Comparison of ENCODE assay signal across 23 cellular contexts in genomic region chr11:57344826-57345225, GRCh38. TPM values are rescaled to one million over a fixed set of nuclear protein-coding genes. Genes with fewer than 3 reads are reported as not detected.
DNase-seq lines count a peak whose midpoint lies in the region; ATAC-seq and TF ChIP-seq lines count a peak whose summit lies in the region.
"Had no signal": no experiment of that assay in that cellular context is flagged by ENCODE, and none has a peak within 500 bp of the region (broad histone marks: within the 10 kb centered on the region; RNA-seq: fewer than 3 reads in every experiment).

No MANE protein-coding gene starts in this region.

- H2AFZ ChIP-seq in GM23248 (peak overlapping the region; percentile 80), PC-3 (ENCODE audit: low read length) (peak overlapping the region; percentile 88)

- H3K9me3 Mint-ChIP-seq in glutamatergic neuron (ENCODE audit: unreplicated experiment) = peaks cover 13% of the 10 kb centered on the region
- H3K9me3 Mint-ChIP-seq: activated naive CD4-positive, alpha-beta T cell treated with anti-CD3 and anti-CD28 coated beads, Interleukin-2, amount 50 U/mL, for 72 hours; effector memory CD8-positive, alpha-beta T cell had no signal

- no peaks in the 10 kb centered on the region for H3K4me1 ChIP-seq in GM23248 (ENCODE audit: insufficient read depth)
- no peaks in the 10 kb centered on the region for H3K4me1 ChIP-seq in PC-3 (ENCODE audit: insufficient read depth, low read length)
- peaks cover 0 to 12% (median 7%) of the 10 kb centered on the region in 6 donors for H3K4me1 ChIP-seq in spleen

- H3K27me3 ChIP-seq in GM23248 (replicated peaks; ENCODE audit: insufficient read depth) (no peaks in the 10 kb centered on the region), PC-3 (ENCODE audit: low read length) (no peaks in the 10 kb centered on the region), spleen (replicated peaks in 1 of 7) (no peaks in the 10 kb centered on the region)
- H3K27me3 ChIP-seq: MG63, Peyer's patch had no signal

- H4K20me1 ChIP-seq in GM23248 (ENCODE audit: insufficient read depth) (no peaks in the 10 kb centered on the region), PC-3 (ENCODE audit: low read length) (no peaks in the 10 kb centered on the region)

- WGBS in GM23248 (ENCODE audit: low coverage in 1 of 2, low lambda C conversion rate in 2 of 2, missing lambda C conversion rate in 2 of 2), 2 experiments = 78 to 85% methylated on average over 10 of the region's 10 CpGs
- 89 to 93% (median 93%) methylated on average over 10 of the region's 10 CpGs for WGBS in spleen, 5 donors

- no peak overlapping the region for H3K4me3 ChIP-seq in GM23248
- H3K4me3 ChIP-seq in PC-3 (ENCODE audit: low read length) = no peak overlapping the region
- no peak overlapping the region for H3K4me3 ChIP-seq in spleen
- H3K4me3 ChIP-seq: left ventricle myocardium inferior, MG63, Peyer's patch, tibial artery had no signal

- peaks cover 36% of the 10 kb centered on the region for H3K4me1 Mint-ChIP-seq in glutamatergic neuron (ENCODE audit: low read depth, unreplicated experiment)

- DNase-seq in GM23248 = no peak
- no peak for DNase-seq in PC-3
- DNase-seq in glutamatergic neuron = no peak
- peak; percentile 69 for DNase-seq in spleen
- no peak for DNase-seq in activated CD4-positive, alpha-beta T cell treated with anti-CD3 and anti-CD28 coated beads for 48 hours
- no peak for DNase-seq in NCI-H526 treated with DMSO at 0.1 percent for 48 hours (lab: John Stamatoyannopoulos, UW)
- no peak for DNase-seq in DMS79 (lab: John Stamatoyannopoulos, UW)
- DNase-seq: activated CD4-positive, alpha-beta T cell treated with anti-CD3 and anti-CD28 coated beads for 4 hours; COR-L47; cortex of kidney; effector memory CD8-positive, alpha-beta T cell; left ventricle myocardium inferior; SIG-M5; stimulated activated CD4-positive, alpha-beta T cell treated with anti-CD3 and anti-CD28 coated beads, Interleukin-4, amount 100 ng/mL, for 24 hours; T-helper 9 cell had no signal

- TF ChIP-seq CTCF in PC-3 (conservative IDR thresholded peaks at IDR 0.05; ENCODE audit: low read depth, low read length) (no peak), glutamatergic neuron (IDR thresholded peaks at IDR 0.05; ENCODE audit: partially characterized antibody, unreplicated experiment) (no peak), spleen (IDR thresholded peaks at IDR 0.05 in 8 of 11, conservative IDR thresholded peaks at IDR 0.05 in 3 of 11) (no peak)

- H3K9me3 ChIP-seq in GM23248 (ENCODE audit: low read depth) (no peaks in the 10 kb centered on the region), PC-3 (ENCODE audit: low read length) (no peaks in the 10 kb centered on the region), spleen (no peaks in the 10 kb centered on the region)
- H3K9me3 ChIP-seq: left ventricle myocardium inferior, MG63, Peyer's patch, tibial artery had no signal

- ATAC-seq in PC-3 = no peak

- no TSS peak for BruUV-seq in PC-3 (replicated peaks; lab: Mats Ljungman, UMichigan)

- no peak overlapping the region for H3K4me2 ChIP-seq in GM23248 (ENCODE audit: unreplicated experiment)
- H3K4me2 ChIP-seq in PC-3 (ENCODE audit: low read length) = no peak overlapping the region

- peak overlapping the region; percentile 72 for H3K4me3 Mint-ChIP-seq in glutamatergic neuron (ENCODE audit: unreplicated experiment)
- H3K4me3 Mint-ChIP-seq: effector memory CD8-positive, alpha-beta T cell had no signal

- no peak overlapping the region for H3K27ac Mint-ChIP-seq in glutamatergic neuron (ENCODE audit: unreplicated experiment)
- H3K27ac Mint-ChIP-seq: activated naive CD4-positive, alpha-beta T cell treated with anti-CD3 and anti-CD28 coated beads, Interleukin-2, amount 50 U/mL, for 72 hours; effector memory CD8-positive, alpha-beta T cell had no signal

- H3K36me3 ChIP-seq in GM23248 (ENCODE audit: low read depth) = no peaks in the 10 kb centered on the region
- no peaks in the 10 kb centered on the region for H3K36me3 ChIP-seq in PC-3 (ENCODE audit: low read depth, low read length)
- no peaks in the 10 kb centered on the region for H3K36me3 ChIP-seq in spleen
- H3K36me3 ChIP-seq: left ventricle myocardium inferior, MG63, Peyer's patch, tibial artery had no signal

- in situ Hi-C loops in GM23248 (cut with MboI) = no loop called here

- CTCF ChIA-PET in PC-3 (lab: Charles Lee) = no interaction called here

- POLR2A ChIA-PET in PC-3 (lab: Charles Lee; ENCODE audit: unreplicated experiment) = no interaction called here

- no peaks in the 10 kb centered on the region for H3K79me2 ChIP-seq in GM23248 (ENCODE audit: insufficient read depth)
- H3K79me2 ChIP-seq in PC-3 (ENCODE audit: low read length) = no peaks in the 10 kb centered on the region

- no peak for TF ChIP-seq POLR2A in spleen (IDR thresholded peaks at IDR 0.05)

- H3K27ac ChIP-seq in GM23248 (no peak overlapping the region), PC-3 (ENCODE audit: low read length) (no peak overlapping the region), spleen (no peak overlapping the region)
- H3K27ac ChIP-seq: left ventricle myocardium inferior, Peyer's patch, tibial artery had no signal

- intact Hi-C loops in PC-3 (cut with micrococcal nuclease) (loop anchor here (1.0 to 10.0 kb wide), 6 partner anchors 112 to 296 kb away; no protein-coding TSS in a partner anchor), spleen (cut with DNase I; ENCODE audit: low total_unique reads) (loop anchor here (10.0 kb wide), 1 partner anchor 300 kb away; the partner anchor contains the start of gene YPEL4)

- H3K36me3 Mint-ChIP-seq in glutamatergic neuron (ENCODE audit: unreplicated experiment) = peaks cover 12% of the 10 kb centered on the region
- H3K36me3 Mint-ChIP-seq: activated naive CD4-positive, alpha-beta T cell treated with anti-CD3 and anti-CD28 coated beads, Interleukin-2, amount 50 U/mL, for 72 hours had no signal

- H3K27me3 Mint-ChIP-seq in glutamatergic neuron (ENCODE audit: unreplicated experiment) = peaks cover 17% of the 10 kb centered on the region
- H3K27me3 Mint-ChIP-seq: effector memory CD8-positive, alpha-beta T cell had no signal

- H3K9ac ChIP-seq in GM23248 (no peak overlapping the region), PC-3 (ENCODE audit: low read length) (no peak overlapping the region)

- no peaks in the 10 kb centered on the region for H3F3A ChIP-seq in GM23248 (ENCODE audit: insufficient read depth)
- no peaks in the 10 kb centered on the region for H3F3A ChIP-seq in PC-3 (ENCODE audit: low read length, unreplicated experiment)

- H3K9me2 ChIP-seq in GM23248 (ENCODE audit: insufficient read depth) = no peaks in the 10 kb centered on the region
- H3K9me2 ChIP-seq in PC-3 (replicated peaks; ENCODE audit: low read length) = no peaks in the 10 kb centered on the region

RNA-seq across cellular contexts. Expression of gene P2RX3, which starts 6.7 kb away (rescaled TPM):
- total RNA-seq in GM23248 (2014; rRNA removed; shearing (Covaris generic)) = not detected in 2 replicates
- polyA plus RNA-seq in GM23248 (2016; fragmentation: Nextera tagmentation; extraction: Ambion mirVana) = 0.10 TPM in 1 of 2 replicates, not detected in the other
- not detected in 2 replicates for total RNA-seq in PC-3 (2014; rRNA removed)
- total RNA-seq in glutamatergic neuron (ENCODE audit: unreplicated experiment) = 496 TPM
- not detected for total RNA-seq in spleen
- polyA plus RNA-seq in spleen = not detected
- total RNA-seq: activated CD8-positive, alpha-beta memory T cell treated with anti-CD3 and anti-CD28 coated beads for 36 hours; activated naive CD4-positive, alpha-beta T cell treated with anti-CD3 and anti-CD28 coated beads, Interleukin-2, amount 50 U/mL, for 72 hours; HT1080; mesenteric fat pad; pulmonary artery endothelial cell had no signal

RNA-seq across cellular contexts. Expression of gene SSRP1, which starts 9.1 kb away (rescaled TPM):
- total RNA-seq in GM23248 (2014; rRNA removed; shearing (Covaris generic)) = 69.2 and 76.2 TPM in 2 replicates
- polyA plus RNA-seq in GM23248 (2016; fragmentation: Nextera tagmentation; extraction: Ambion mirVana) (29.3 and 32.9 TPM in 2 replicates), spleen (10 to 100 TPM; 35.5 to 52.0 (median 42.6) TPM)
- total RNA-seq in PC-3 (2014; rRNA removed) (228 and 341 TPM in 2 replicates), glutamatergic neuron (ENCODE audit: unreplicated experiment) (91.4 TPM), spleen (10 to 100 TPM; 41.9 to 67.1 (median 53.1) TPM)

RNA-seq across cellular contexts. Expression of gene TNKS1BP1, which starts 20.1 kb away (rescaled TPM):
- 89.7 and 92.1 TPM in 2 replicates for total RNA-seq in GM23248 (2014; rRNA removed; shearing (Covaris generic))
- polyA plus RNA-seq in GM23248 (2016; fragmentation: Nextera tagmentation; extraction: Ambion mirVana) (88.2 and 88.8 TPM in 2 replicates), spleen (10 to 100 TPM; 19.8 to 51.6 (median 21.7) TPM)
- total RNA-seq in PC-3 (2014; rRNA removed) (89.6 and 143 TPM in 2 replicates), glutamatergic neuron (ENCODE audit: unreplicated experiment) (198 TPM), spleen (100 to 1,000 TPM in 1 of 7 donors, 10 to 100 TPM in 6; 30.5 to 126 (median 48.5) TPM)

RNA-seq across cellular contexts. Expression of gene PRG3, which starts 36.1 kb away (rescaled TPM):
- not detected in 2 replicates for total RNA-seq in GM23248 (2014; rRNA removed; shearing (Covaris generic))
- polyA plus RNA-seq in GM23248 (2016; fragmentation: Nextera tagmentation; extraction: Ambion mirVana) (not detected in 2 replicates), spleen (under 1 TPM; 0.36 to 0.83 (median 0.43) TPM)
- total RNA-seq in PC-3 (2014; rRNA removed) (not detected in 2 replicates), glutamatergic neuron (ENCODE audit: unreplicated experiment) (not detected), spleen (1 to 10 TPM in 5 of 7 donors, under 1 TPM in 1, not detected in 1; 0.58 to 5.1 (median 2.7) TPM)
- total RNA-seq: activated CD8-positive, alpha-beta memory T cell treated with anti-CD3 and anti-CD28 coated beads for 36 hours; activated naive CD4-positive, alpha-beta T cell treated with anti-CD3 and anti-CD28 coated beads, Interleukin-2, amount 50 U/mL, for 72 hours; HT1080; left ventricle myocardium inferior; mesenteric fat pad; Peyer's patch; pulmonary artery endothelial cell had no signal

RNA-seq across cellular contexts. Expression of gene PRG2, which starts 45.6 kb away (rescaled TPM):
- 0.51 and 2.2 TPM in 2 replicates for total RNA-seq in GM23248 (2014; rRNA removed; shearing (Covaris generic))
- polyA plus RNA-seq in GM23248 (2016; fragmentation: Nextera tagmentation; extraction: Ambion mirVana) (2.6 and 2.8 TPM in 2 replicates), spleen (1 to 10 TPM; 2.3 to 4.0 (median 2.5) TPM)
- total RNA-seq in PC-3 (2014; rRNA removed) (not detected in 2 replicates), glutamatergic neuron (ENCODE audit: unreplicated experiment) (not detected), spleen (10 to 100 TPM in 1 of 7 donors, 1 to 10 TPM in 5, not detected in 1; 1.4 to 10.5 (median 4.5) TPM)
- total RNA-seq: HT1080, left ventricle myocardium inferior, Peyer's patch had no signal

Comparison
In these comparisons a context has a peak if more than half of its experiments do, and no peak if none do; other contexts are left out.
1. RNA of gene P2RX3, which starts 6.7 kb away (total RNA-seq): 496 TPM in glutamatergic neuron (single experiment); not detected in GM23248, not detected in PC-3 and not detected in spleen; every median in the first group is over 100 times any median in the second.